Comparison of ENCODE assay signal across 15 cellular contexts in the genomic region with DNA sequence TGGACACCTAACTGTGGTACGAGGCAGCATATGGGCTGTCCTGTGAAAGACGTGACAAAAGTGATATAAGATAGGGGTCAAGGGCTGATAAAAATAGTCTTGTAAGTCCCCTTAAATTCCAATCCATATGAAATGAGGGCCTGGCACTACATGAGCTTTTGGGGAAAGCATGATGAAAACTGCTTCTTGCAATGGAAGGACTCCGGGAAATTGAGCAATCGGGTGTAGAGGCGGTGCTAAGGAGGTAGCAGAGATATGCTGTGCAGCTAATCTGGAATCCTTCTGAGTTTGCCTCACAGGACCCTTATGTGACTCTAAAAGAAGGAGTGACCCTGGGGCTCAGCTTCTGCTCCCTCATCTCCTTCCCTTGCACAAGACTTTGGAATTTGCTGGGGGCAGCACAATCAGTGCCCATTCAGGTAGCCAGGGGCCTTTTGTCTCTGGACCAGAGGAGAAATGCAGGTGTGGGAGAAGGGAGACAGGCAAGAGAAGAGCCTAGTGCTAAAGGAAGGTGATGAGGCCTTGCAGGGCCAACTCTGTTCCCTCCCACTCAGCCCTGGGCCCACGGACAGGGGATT. TPM values are rescaled to one million over a fixed set of nuclear protein-coding genes. Genes with fewer than 3 reads are reported as not detected.
DNase-seq lines count a peak whose midpoint lies in the region; ATAC-seq, FAIRE-seq and TF ChIP-seq lines count a peak whose summit lies in the region.
"Had no signal": no experiment of that assay in that cellular context is flagged by ENCODE, and none has a peak within 500 bp of the region (broad histone marks: within the 10 kb centered on the region; RNA-seq: fewer than 3 reads in every experiment).

No MANE protein-coding gene starts in this region.

- H2AFZ ChIP-seq in endothelial cell of umbilical vein (ENCODE audit: low read depth, low read length) = no peak overlapping the region

- no peaks in the 10 kb centered on the region for H3K36me3 ChIP-seq in endothelial cell of umbilical vein (ENCODE audit: control insufficient read depth in 2 of 2, extremely low read depth in 1 of 2, insufficient read depth in 2 of 2, low read length in 2 of 2)
- no peaks in the 10 kb centered on the region for H3K36me3 ChIP-seq in mesendoderm (ENCODE audit: control insufficient read depth, insufficient read depth, low read length)
- no peaks in the 10 kb centered on the region for H3K36me3 ChIP-seq in aorta (ENCODE audit: control insufficient read depth in 1 of 2, insufficient read depth in 2 of 2, low read length in 1 of 2)

- no peak for FAIRE-seq in endothelial cell of umbilical vein (lab: Jason Lieb, UNC)

- no peak overlapping the region for H2AK5ac ChIP-seq in mesendoderm (ENCODE audit: low read length)

- no peak overlapping the region for H3K23ac ChIP-seq in mesendoderm (ENCODE audit: low read length)

- H4K8ac ChIP-seq in mesendoderm (ENCODE audit: low read depth, low read length) = peak overlapping the region; percentile 65

- no peak for TF ChIP-seq CTCF in endothelial cell of umbilical vein (IDR thresholded peaks at IDR 0.05; ENCODE audit: extremely low read depth in 1 of 2, insufficient read depth in 1 of 2, low read depth in 1 of 2, low read length in 2 of 2)

- H3K27me3 ChIP-seq in endothelial cell of umbilical vein (ENCODE audit: control insufficient read depth in 2 of 2, insufficient read depth in 2 of 2, low read length in 2 of 2) (no peaks in the 10 kb centered on the region), mesendoderm (ENCODE audit: insufficient read depth, low read length, poor library complexity) (no peaks in the 10 kb centered on the region), aorta (ENCODE audit: control insufficient read depth in 1 of 2, insufficient read depth in 2 of 2, low read length in 1 of 2) (no peaks in the 10 kb centered on the region)
- H3K27me3 ChIP-seq: esophagus muscularis mucosa had no signal

- CTCF ChIA-PET in endothelial cell of umbilical vein (lab: Charles Lee) = interaction anchor here (0.8 to 3.3 kb wide), 4 partner anchors 13 to 73 kb away, joined by 3 to 17 read pairs (median 3); no protein-coding TSS in a partner anchor

- intact Hi-C loops in Right ventricle myocardium inferior (cut with DNase I) (no loop called here), cardiac septum (cut with DNase I) (no loop called here), endothelial cell of umbilical vein (cut with micrococcal nuclease) (loop anchor here (1.0 kb wide), 1 partner anchor 15 kb away; no protein-coding TSS in a partner anchor), aorta (cut with DNase I) (no loop called here)

- whole genome bisulfite sequencing in mesendoderm (ENCODE audit: extremely low coverage, insufficient coverage, low lambda C conversion rate) = no CpG with 5 or more reads among the region's 6 CpGs
- WGBS in aorta, 2 donors = 66 to 69% methylated on average over 6 of the region's 6 CpGs

- H3K4ac ChIP-seq in mesendoderm (ENCODE audit: low read depth, low read length) = peak overlapping the region; percentile 90

- H3K4me1 ChIP-seq in endothelial cell of umbilical vein (ENCODE audit: control insufficient read depth, extremely low read depth, insufficient read depth, low read length) (peaks cover 21% of the 10 kb centered on the region), mesendoderm (ENCODE audit: control insufficient read depth, low read depth, low read length) (peaks cover 9% of the 10 kb centered on the region), aorta (ENCODE audit: control insufficient read depth in 1 of 2, insufficient read depth in 2 of 2, low read length in 2 of 2) (no peaks in the 10 kb centered on the region)
- H3K4me1 ChIP-seq: esophagus muscularis mucosa had no signal

- H3K9ac ChIP-seq in endothelial cell of umbilical vein (replicated peaks; ENCODE audit: extremely low read depth, insufficient read depth, low read length) (no peak overlapping the region), mesendoderm (ENCODE audit: low read length) (peak overlapping the region; percentile 50)
- H3K9ac ChIP-seq: SK-N-SH had no signal

- no peak overlapping the region for H2BK15ac ChIP-seq in mesendoderm (replicated peaks; ENCODE audit: low read depth)

- no peaks in the 10 kb centered on the region for H3K79me1 ChIP-seq in mesendoderm (ENCODE audit: low read length)

- ATAC-seq in Right ventricle myocardium inferior = peak; percentile 57
- peak; percentile 49 for ATAC-seq in aorta (ENCODE audit: low FRiP score)
- ATAC-seq in GM19324 (IDR thresholded peaks at IDR 0.05; ENCODE audit: low FRiP score, unreplicated experiment) = no peak

- peak overlapping the region; percentile 47 for H3K18ac ChIP-seq in mesendoderm (ENCODE audit: low read length)

- no peaks in the 10 kb centered on the region for H3K9me1 ChIP-seq in endothelial cell of umbilical vein (replicated peaks; ENCODE audit: control insufficient read depth, extremely low read depth, insufficient read depth, low read length)

- H3K79me2 ChIP-seq in endothelial cell of umbilical vein (ENCODE audit: control insufficient read depth, insufficient read depth, low read length) (no peaks in the 10 kb centered on the region), mesendoderm (ENCODE audit: control insufficient read depth, insufficient read depth, low read length) (no peaks in the 10 kb centered on the region)

- peak overlapping the region; percentile 24 for H3K4me2 ChIP-seq in endothelial cell of umbilical vein (ENCODE audit: insufficient read depth, low read length)
- no peak overlapping the region for H3K4me2 ChIP-seq in mesendoderm (ENCODE audit: low read length)
- H3K4me2 ChIP-seq: SK-N-SH had no signal

- no peak overlapping the region for H4K5ac ChIP-seq in mesendoderm (ENCODE audit: low read length)

- DNase-seq in Right ventricle myocardium inferior (ENCODE audit: missing footprints) = no peak
- no peak for DNase-seq in cardiac septum (ENCODE audit: low spot score)
- DNase-seq in endothelial cell of umbilical vein (ENCODE audit: low read depth, low spot score) = no peak
- DNase-seq in mesendoderm = peak; percentile 56
- no peak for DNase-seq in aorta
- no peak for DNase-seq in foreskin melanocyte
- no peak for DNase-seq in COLO829 (ENCODE audit: low spot score)
- DNase-seq: activated naive CD8-positive, alpha-beta T cell treated with anti-CD3 and anti-CD28 coated beads, Interleukin-2, amount 10 ng/mL, durations not matched to agents 7 days and 5 days; Karpas-422; NCI-H2081 treated with DMSO at 0.1 percent for 48 hours had no signal

- H3K56ac ChIP-seq in mesendoderm (ENCODE audit: low read length) = peak overlapping the region; percentile 82

- POLR2A ChIA-PET in endothelial cell of umbilical vein (lab: Charles Lee) = no interaction called here

- H3K4me3 ChIP-seq in endothelial cell of umbilical vein (replicated peaks in 1 of 3; ENCODE audit: insufficient read depth in 1 of 3, low read depth in 1 of 3, low read length in 3 of 3) (no peak overlapping the region), mesendoderm (ENCODE audit: low read length) (no peak overlapping the region), aorta (ENCODE audit: low read length in 2 of 2) (no peak overlapping the region)
- H3K4me3 ChIP-seq: esophagus muscularis mucosa had no signal

- TF ChIP-seq POLR2A in endothelial cell of umbilical vein (IDR thresholded peaks at IDR 0.05; ENCODE audit: low read depth, low read length) = no peak

- no peaks in the 10 kb centered on the region for H4K20me1 ChIP-seq in endothelial cell of umbilical vein (replicated peaks; ENCODE audit: control insufficient read depth, extremely low read depth, insufficient read depth, low read length)

- H3K9me3 ChIP-seq in endothelial cell of umbilical vein (replicated peaks; ENCODE audit: control insufficient read depth, insufficient read depth, low read length) = no peaks in the 10 kb centered on the region
- no peaks in the 10 kb centered on the region for H3K9me3 ChIP-seq in aorta (ENCODE audit: control insufficient read depth, low read length)
- H3K9me3 ChIP-seq: esophagus muscularis mucosa, SK-N-SH had no signal

- dilution Hi-C loops in endothelial cell of umbilical vein (cut with MboI; ENCODE audit: extremely low pct_ligation_motif_present, low sequenced_read_pairs) = no loop called here

- H2BK120ac ChIP-seq in mesendoderm (ENCODE audit: low read depth, low read length) = peak overlapping the region; percentile 94

- H2BK5ac ChIP-seq in mesendoderm (ENCODE audit: low read length) = peak overlapping the region; percentile 99

- BruUV-seq in endothelial cell of umbilical vein (replicated peaks; lab: Mats Ljungman, UMichigan) = no TSS peak

- H3K27ac ChIP-seq in endothelial cell of umbilical vein (ENCODE audit: insufficient read depth, low read depth, low read length) = no peak overlapping the region
- H3K27ac ChIP-seq in mesendoderm (ENCODE audit: low read depth, low read length) = peak overlapping the region; percentile 94
- no peak overlapping the region for H3K27ac ChIP-seq in aorta (ENCODE audit: low read depth in 1 of 2, low read length in 2 of 2)
- H3K27ac ChIP-seq: esophagus muscularis mucosa had no signal

TF ChIP-seq in endothelial cell of umbilical vein, 7 proteins besides CTCF, POLR2A, EP300 and RAD21 (continues in another document):
- TF ChIP-seq POLR2AphosphoS5 (IDR thresholded peaks at IDR 0.05; ENCODE audit: insufficient read depth, low read depth, low read length) = no peak

RNA-seq across cellular contexts. Expression of a gene that starts 12.8 kb away (rescaled TPM):
- total RNA-seq in Right ventricle myocardium inferior = not detected
- not detected for total RNA-seq in cardiac septum
- not detected in 2 replicates for total RNA-seq in endothelial cell of umbilical vein
- polyA plus RNA-seq in endothelial cell of umbilical vein = not detected in 2 replicates
- polyA plus RNA-seq in endothelial cell of umbilical vein (2011; cell fraction: cytosol; rRNA removed) = not detected in 2 replicates
- polyA plus RNA-seq in endothelial cell of umbilical vein (2011; cell fraction: nucleus; rRNA removed) = not detected in 2 replicates
- 0.07 TPM in 1 of 2 replicates, not detected in the other for polyA plus RNA-seq in endothelial cell of umbilical vein (2012)
- not detected in 2 replicates for polyA minus RNA-seq in endothelial cell of umbilical vein
- polyA minus RNA-seq in endothelial cell of umbilical vein (2011; cell fraction: cytosol; rRNA and poly(A)+ RNA removed) = not detected
- not detected in 2 replicates for polyA minus RNA-seq in endothelial cell of umbilical vein (2011; cell fraction: nucleus; rRNA and poly(A)+ RNA removed)
- polyA plus RNA-seq in mesendoderm (2013, experiment 1 of 2) = 0.01 TPM
- polyA plus RNA-seq in mesendoderm (2013, experiment 2 of 2) = not detected
- total RNA-seq in aorta = not detected
- not detected for polyA plus RNA-seq in aorta
- total RNA-seq: A673; activated naive CD8-positive, alpha-beta T cell treated with anti-CD3 and anti-CD28 coated beads, Interleukin-2, amount 10 ng/mL, durations not matched to agents 7 days and 5 days; temporal lobe had no signal

RNA-seq across cellular contexts. Expression of a gene that starts 29.9 kb away (rescaled TPM):
- total RNA-seq in Right ventricle myocardium inferior = not detected
- total RNA-seq in cardiac septum = not detected
- total RNA-seq in endothelial cell of umbilical vein = not detected in 2 replicates
- not detected in 2 replicates for polyA plus RNA-seq in endothelial cell of umbilical vein
- polyA plus RNA-seq in endothelial cell of umbilical vein (2011; cell fraction: cytosol; rRNA removed) = not detected in 2 replicates
- polyA plus RNA-seq in endothelial cell of umbilical vein (2011; cell fraction: nucleus; rRNA removed) = not detected in 2 replicates
- polyA plus RNA-seq in endothelial cell of umbilical vein (2012) = not detected in 2 replicates
- polyA minus RNA-seq in endothelial cell of umbilical vein = not detected in 2 replicates
- polyA minus RNA-seq in endothelial cell of umbilical vein (2011; cell fraction: cytosol; rRNA and poly(A)+ RNA removed) = not detected
- not detected in 2 replicates for polyA minus RNA-seq in endothelial cell of umbilical vein (2011; cell fraction: nucleus; rRNA and poly(A)+ RNA removed)
- polyA plus RNA-seq in mesendoderm (2013, experiment 1 of 2) = 0.03 TPM
- polyA plus RNA-seq in mesendoderm (2013, experiment 2 of 2) = 0.07 TPM
- not detected for total RNA-seq in aorta
- not detected for polyA plus RNA-seq in aorta
- total RNA-seq: A673; activated naive CD8-positive, alpha-beta T cell treated with anti-CD3 and anti-CD28 coated beads, Interleukin-2, amount 10 ng/mL, durations not matched to agents 7 days and 5 days; esophagus muscularis mucosa had no signal
